In genomic region chr15:65761210-65761926, GRCh38 we compare ENCODE assay signal across 1 cellular context.
TF ChIP-seq lines count a peak whose summit lies in the region.

No MANE protein-coding gene starts in this region.

TF ChIP-seq in HepG2, 621 proteins besides CTCF, POLR2A, EP300 and RAD21:
- TF ChIP-seq PAX8 (CRISPR knock-in tag; IDR thresholded peaks at IDR 0.05; ENCODE audit: borderline replicate concordance) (no peak), FOSL1 (CRISPR knock-in tag; IDR thresholded peaks at IDR 0.05; ENCODE audit: borderline replicate concordance) (no peak), CREB3 (CRISPR knock-in tag; IDR thresholded peaks at IDR 0.05) (no peak), HINFP (CRISPR knock-in tag; IDR thresholded peaks at IDR 0.05; ENCODE audit: low read depth) (no peak), ZNF780A (CRISPR knock-in tag; IDR thresholded peaks at IDR 0.05) (no peak), ZNF264 (CRISPR knock-in tag; IDR thresholded peaks at IDR 0.05) (no peak), ZNF224 (CRISPR knock-in tag; IDR thresholded peaks at IDR 0.05) (no peak), TAF15 (IDR thresholded peaks at IDR 0.05; ENCODE audit: low read depth, low read length, poor library complexity, severe bottlenecking) (no peak), ZNF18 (CRISPR knock-in tag; IDR thresholded peaks at IDR 0.05; ENCODE audit: insufficient replicate concordance) (no peak), SRY (CRISPR knock-in tag; IDR thresholded peaks at IDR 0.05) (no peak)
